Comparison of ENCODE assay signal across 9 cellular contexts in the genomic region with DNA sequence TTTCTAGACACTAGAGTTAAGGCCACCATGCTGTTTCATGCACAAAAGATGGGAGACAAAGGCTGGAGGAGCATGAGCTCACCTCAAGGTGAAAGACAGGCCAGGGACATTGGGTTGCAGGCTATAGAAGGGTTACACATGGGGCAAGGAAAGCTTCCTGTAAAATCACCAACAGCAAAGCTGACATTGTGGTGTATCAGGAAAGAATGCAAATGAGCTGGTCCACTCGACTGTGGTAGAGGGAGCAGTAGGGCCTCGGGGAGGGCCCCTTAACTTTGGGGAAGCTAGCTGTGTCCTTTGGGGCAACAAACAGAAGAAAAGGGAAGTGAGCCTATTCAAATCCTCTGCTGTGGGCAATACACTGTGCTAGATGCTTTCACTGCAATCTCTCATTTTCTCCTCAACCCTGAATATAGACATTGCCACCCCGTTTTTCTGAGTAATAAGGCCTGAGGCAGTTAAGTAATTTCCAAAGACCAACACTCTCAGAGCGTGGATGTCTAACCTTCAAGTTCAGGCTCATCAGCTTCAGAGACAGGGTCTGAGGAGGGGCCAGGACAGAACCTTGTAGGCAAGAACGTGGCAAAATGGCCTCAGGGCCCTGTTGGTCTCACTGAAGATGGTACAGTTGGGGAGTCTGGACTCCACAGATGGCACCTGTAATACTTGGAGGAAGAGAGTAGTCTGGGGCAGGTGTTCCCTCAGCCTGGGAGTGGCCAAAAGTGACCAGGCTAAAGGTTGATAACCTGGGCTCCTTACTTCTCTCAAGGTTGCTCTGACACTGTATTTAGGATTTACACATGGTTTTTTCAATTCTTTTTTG. TPM values are rescaled to one million over a fixed set of nuclear protein-coding genes. Genes with fewer than 3 reads are reported as not detected.
DNase-seq lines count a peak whose midpoint lies in the region; ATAC-seq and TF ChIP-seq lines count a peak whose summit lies in the region.
"Had no signal": no experiment of that assay in that cellular context is flagged by ENCODE, and none has a peak within 500 bp of the region (broad histone marks: within the 10 kb centered on the region; RNA-seq: fewer than 3 reads in every experiment).

No MANE protein-coding gene starts in this region.

- H3K9me3 ChIP-seq in Karpas-422 (ENCODE audit: low read length) (no peaks in the 10 kb centered on the region), HAP-1 (no peaks in the 10 kb centered on the region), MG63 (no peaks in the 10 kb centered on the region)

- in situ Hi-C loops in HAP-1 (cut with MboI; ENCODE audit: low sequenced_read_pairs): no loop called here

- peak overlapping the region; percentile 70 for H3K4me2 ChIP-seq in Karpas-422 (ENCODE audit: low read depth, low read length, poor library complexity, severe bottlenecking)

- TF ChIP-seq CTCF in foreskin keratinocyte (conservative IDR thresholded peaks at IDR 0.05) (no peak), omental fat pad (IDR thresholded peaks at IDR 0.05) (no peak)

- H3K4me3 ChIP-seq in Karpas-422 (ENCODE audit: low read length) (peak overlapping the region; percentile 47), HAP-1 (no peak overlapping the region), MG63 (no peak overlapping the region)

- H3K36me3 ChIP-seq in Karpas-422 (ENCODE audit: insufficient read depth, low read length): no peaks in the 10 kb centered on the region
- H3K36me3 ChIP-seq in HAP-1 (replicated peaks): no peaks in the 10 kb centered on the region
- H3K36me3 ChIP-seq in MG63: no peaks in the 10 kb centered on the region

- H4K20me1 ChIP-seq in Karpas-422 (ENCODE audit: insufficient read depth, low read depth, low read length): no peaks in the 10 kb centered on the region

- H3K27ac ChIP-seq in Karpas-422 (ENCODE audit: low read length): peak overlapping the region; percentile 97
- H3K27ac ChIP-seq in foreskin keratinocyte: no peak overlapping the region

- H3K9me2 ChIP-seq in Karpas-422 (replicated peaks; ENCODE audit: insufficient read depth, low read length): no peaks in the 10 kb centered on the region

- peak overlapping the region; percentile 29; the same call in 1 of the 2 replicates for H2AFZ ChIP-seq in Karpas-422 (ENCODE audit: low read length)

- DNase-seq in Karpas-422 (peak; percentile 97), foreskin keratinocyte (no peak), HAP-1 (ENCODE audit: low spot score in 2 of 2) (no peak), NCI-H1092 (lab: John Stamatoyannopoulos, UW) (no peak), omental fat pad (ENCODE audit: low spot score) (no peak), MG63 (no peak)

- no peaks in the 10 kb centered on the region for H3K79me2 ChIP-seq in Karpas-422 (ENCODE audit: low read length)

- peak overlapping the region; percentile 65 for H3K9ac ChIP-seq in Karpas-422 (ENCODE audit: low read length)

- H3K4me1 ChIP-seq in Karpas-422 (ENCODE audit: low read length): peaks cover 75% of the 10 kb centered on the region
- peaks cover 17% of the 10 kb centered on the region for H3K4me1 ChIP-seq in foreskin keratinocyte
- H3K4me1 ChIP-seq in HAP-1: no peaks in the 10 kb centered on the region

- ATAC-seq in GM18520 (IDR thresholded peaks at IDR 0.05; ENCODE audit: unreplicated experiment) (peak; percentile 99), GM21576 (IDR thresholded peaks at IDR 0.05; ENCODE audit: unreplicated experiment) (peak; percentile 98), foreskin keratinocyte (peak; percentile 67), omental fat pad (ENCODE audit: low FRiP score) (no peak)

- H3K27me3 ChIP-seq in Karpas-422 (ENCODE audit: low read length) (0 out of 2 replicates have a peak, but pooled peaks cover 2% of the 10 kb centered on the region), foreskin keratinocyte (peaks cover 34% of the 10 kb centered on the region), HAP-1 (ENCODE audit: low read depth) (peaks cover 10% of the 10 kb centered on the region), MG63 (no peaks in the 10 kb centered on the region)

RNA-seq across cellular contexts. Expression of gene CX3CR1, which starts 24.1 kb away (rescaled TPM):
- 0.48 TPM in 1 of 2 replicates, not detected in the other for total RNA-seq in Karpas-422 (2014; rRNA removed; shearing (Covaris generic); ENCODE audit: low replicate concordance)
- total RNA-seq in foreskin keratinocyte (not detected in 2 replicates), omental fat pad (under 1 TPM in 2 of 4 donors, not detected in 2; 0.19 to 0.63 TPM)
- polyA plus RNA-seq in foreskin keratinocyte: not detected in 2 replicates
- not detected in 2 replicates for total RNA-seq in MG63 (2014; rRNA removed; shearing (Covaris generic); ENCODE audit: low replicate concordance)
- total RNA-seq: endothelial cell of umbilical vein had no signal
- polyA plus RNA-seq: endothelial cell of umbilical vein had no signal
